Comparison of ENCODE assay signal across 20 cellular contexts in genomic region chr10:69403066-69403465, GRCh38. TPM values are rescaled to one million over a fixed set of nuclear protein-coding genes. Genes with fewer than 3 reads are reported as not detected.
DNase-seq lines count a peak whose midpoint lies in the region; ATAC-seq, FAIRE-seq and TF ChIP-seq lines count a peak whose summit lies in the region.
"Had no signal": no experiment of that assay in that cellular context is flagged by ENCODE, and none has a peak within 500 bp of the region (broad histone marks: within the 10 kb centered on the region; RNA-seq: fewer than 3 reads in every experiment).

No MANE protein-coding gene starts in this region.

- H3K36me3 ChIP-seq in GM23248 (ENCODE audit: low read depth) (peaks cover 12% of the 10 kb centered on the region; the same call in 1 of the 2 replicates), SJCRH30 (no peaks in the 10 kb centered on the region)

- no peaks in the 10 kb centered on the region for H3K9me3 Mint-ChIP-seq in effector memory CD8-positive, alpha-beta T cell
- H3K9me3 Mint-ChIP-seq in nephron progenitor cell, result no peaks in the 10 kb centered on the region

- peaks cover 25% of the 10 kb centered on the region for H3F3A ChIP-seq in GM23248 (ENCODE audit: insufficient read depth)

- H3K27me3 Mint-ChIP-seq in T-helper 17 cell (no peaks in the 10 kb centered on the region), nephron progenitor cell (ENCODE audit: low read depth, poor library complexity) (peaks cover 9% of the 10 kb centered on the region)
- no peaks in the 10 kb centered on the region for H3K27me3 Mint-ChIP-seq in effector memory CD8-positive, alpha-beta T cell

- peaks cover 21% of the 10 kb centered on the region for H3K4me1 ChIP-seq in GM23248 (ENCODE audit: insufficient read depth)
- H3K4me1 ChIP-seq in SJCRH30, result no peaks in the 10 kb centered on the region
- H3K4me1 ChIP-seq: HAP-1 had no signal

- WGBS in GM23248 (ENCODE audit: low coverage in 1 of 2, low lambda C conversion rate in 2 of 2, missing lambda C conversion rate in 2 of 2), 2 experiments, result 62 to 77% methylated on average over 1 of the region's 1 CpG

- no peak for FAIRE-seq in D721Med (lab: Jason Lieb, UNC)
- FAIRE-seq: A549 had no signal

- H3K27me3 ChIP-seq in GM23248 (replicated peaks; ENCODE audit: insufficient read depth), result no peaks in the 10 kb centered on the region
- no peaks in the 10 kb centered on the region for H3K27me3 ChIP-seq in SJCRH30

- in situ Hi-C loops in GM23248 (cut with MboI), result loop anchor here (25.0 kb wide), 1 partner anchor 416 kb away; the partner anchor contains the start of gene KIFBP

- H4K20me1 ChIP-seq in GM23248 (ENCODE audit: insufficient read depth), result no peaks in the 10 kb centered on the region

- H3K36me3 Mint-ChIP-seq in T-helper 17 cell (ENCODE audit: low read depth) (peaks cover 4% of the 10 kb centered on the region), nephron progenitor cell (ENCODE audit: low read depth) (peaks cover 37% of the 10 kb centered on the region)
- peaks cover 61% of the 10 kb centered on the region for H3K36me3 Mint-ChIP-seq in effector memory CD8-positive, alpha-beta T cell (ENCODE audit: insufficient read depth)

- peaks cover 19% of the 10 kb centered on the region for H3K4me1 Mint-ChIP-seq in T-helper 17 cell
- H3K4me1 Mint-ChIP-seq in effector memory CD8-positive, alpha-beta T cell (ENCODE audit: low read depth in 2 of 2), result peaks cover 4 to 10% of the 10 kb centered on the region in 2 donors
- H3K4me1 Mint-ChIP-seq in nephron progenitor cell, result peaks cover 39% of the 10 kb centered on the region

- peak overlapping the region; percentile 40 for H3K4me2 ChIP-seq in GM23248 (ENCODE audit: unreplicated experiment)
- H3K4me2 ChIP-seq: A549 had no signal

- no peaks in the 10 kb centered on the region for H3K9me2 ChIP-seq in GM23248 (ENCODE audit: insufficient read depth)

- H3K9ac ChIP-seq in GM23248, result no peak overlapping the region; the same call in 1 of the 2 replicates

- H3K4me3 ChIP-seq in GM23248, result no peak overlapping the region
- H3K4me3 ChIP-seq in SJCRH30, result no peak overlapping the region
- H3K4me3 ChIP-seq: A549, HAP-1 had no signal

- H3K27ac Mint-ChIP-seq in T-helper 17 cell, result peak overlapping the region; percentile 16
- H3K27ac Mint-ChIP-seq in effector memory CD8-positive, alpha-beta T cell, result peak overlapping the region; percentile 17 to 41
- H3K27ac Mint-ChIP-seq in nephron progenitor cell, result peak overlapping the region; percentile 61

- no peaks in the 10 kb centered on the region for H3K79me2 ChIP-seq in GM23248 (ENCODE audit: insufficient read depth)

- no peak for TF ChIP-seq CTCF in nephron progenitor cell (IDR thresholded peaks at IDR 0.05)
- no peak for TF ChIP-seq CTCF in D721Med (IDR thresholded peaks at IDR 0.05; ENCODE audit: insufficient read depth, missing control alignments)

- DNase-seq in GM23248 (no peak), T-helper 17 cell (no peak), nephron progenitor cell (no peak), head of caudate nucleus (no peak), SJCRH30 (no peak), pons (ENCODE audit: low spot score) (no peak), D721Med (ENCODE audit: insufficient read length, low spot score) (no peak)
- DNase-seq in effector memory CD8-positive, alpha-beta T cell, result no peak
- DNase-seq: COR-L47, DMS153, KBM-7, NCI-H1417 treated with DMSO at 0.1 percent for 48 hours, NCI-H1930, NCI-H2171 treated with DMSO at 0.1 percent for 48 hours, NCI-H446 treated with DMSO at 0.1 percent for 48 hours, NCI-H774 had no signal

- no peak overlapping the region for H2AFZ ChIP-seq in GM23248

- intact Hi-C loops in head of caudate nucleus (cut with DNase I), result no loop called here

- H3K27ac ChIP-seq in GM23248, result peak overlapping the region; percentile 59
- H3K27ac ChIP-seq in SJCRH30, result no peak overlapping the region
- H3K27ac ChIP-seq: A549, C4-2B had no signal

- no peak for ATAC-seq in T-helper 17 cell
- ATAC-seq in effector memory CD8-positive, alpha-beta T cell (replicated peaks), result no peak
- ATAC-seq: A549, PC-3 had no signal

- H3K9me3 ChIP-seq in GM23248 (ENCODE audit: low read depth) (no peaks in the 10 kb centered on the region), T-helper 17 cell (ENCODE audit: control insufficient read depth, low read length, poor library complexity, severe bottlenecking) (no peaks in the 10 kb centered on the region), SJCRH30 (replicated peaks) (no peaks in the 10 kb centered on the region)
- H3K9me3 ChIP-seq: A549, HAP-1 had no signal

- H3K4me3 Mint-ChIP-seq in T-helper 17 cell (no peak overlapping the region), nephron progenitor cell (no peak overlapping the region)
- no peak overlapping the region for H3K4me3 Mint-ChIP-seq in effector memory CD8-positive, alpha-beta T cell

RNA-seq across cellular contexts. Expression of gene TACR2, which starts 13.7 kb away (rescaled TPM):
- total RNA-seq in GM23248 (2014; rRNA removed; shearing (Covaris generic)), result 0.54 TPM in 1 of 2 replicates, not detected in the other
- polyA plus RNA-seq in GM23248 (2016; fragmentation: Nextera tagmentation; extraction: Ambion mirVana), result 0.24 and 0.25 TPM in 2 replicates
- total RNA-seq in T-helper 17 cell, result not detected
- total RNA-seq in SJCRH30 (2014; rRNA removed; shearing (Covaris generic)), result 0.04 TPM in 1 of 2 replicates, not detected in the other

RNA-seq across cellular contexts. Expression of gene TSPAN15, which starts 48.2 kb away (rescaled TPM):
- total RNA-seq in GM23248 (2014; rRNA removed; shearing (Covaris generic)), result not detected in 2 replicates
- 0.29 and 0.34 TPM in 2 replicates for polyA plus RNA-seq in GM23248 (2016; fragmentation: Nextera tagmentation; extraction: Ambion mirVana)
- total RNA-seq in T-helper 17 cell, result 10 to 100 TPM; 20.3 to 28.7 TPM
- 12.2 and 13.5 TPM in 2 replicates for total RNA-seq in SJCRH30 (2014; rRNA removed; shearing (Covaris generic))

Comparison
In these comparisons a context has a peak if more than half of its experiments do, and no peak if none do; other contexts are left out.
1. RNA of gene TSPAN15, which starts 48.2 kb away (total RNA-seq): 20.3 to 28.7 TPM in T-helper 17 cell and 12.2 to 13.5 TPM in SJCRH30; not detected in GM23248; every median in the first group is over 10 times any median in the second.
2. Peak in every context shown above with its lines, with median percentiles within 50 percentile points of each other: H3K27ac Mint-ChIP-seq.